1 cellular context compared by ENCODE assay signal in the genomic region with DNA sequence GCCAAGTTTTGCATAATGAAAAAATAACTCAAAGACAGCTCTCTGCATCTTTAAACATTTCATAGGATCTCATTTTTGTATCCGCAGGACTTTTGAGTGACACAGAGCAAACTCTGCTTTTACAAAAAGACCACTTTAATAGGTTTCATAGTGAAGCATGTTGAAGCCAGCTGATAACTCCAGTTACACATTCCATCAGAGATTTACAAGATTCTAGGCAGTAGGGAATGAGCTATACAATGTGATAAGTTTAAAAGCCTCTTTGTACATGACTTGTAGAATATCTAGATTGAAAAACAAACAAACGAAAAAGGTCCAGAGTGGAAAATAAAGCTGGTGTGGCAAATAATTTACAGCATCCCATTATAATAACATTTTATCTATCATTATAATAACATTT.
TF ChIP-seq lines count a peak whose summit lies in the region.

No MANE protein-coding gene starts in this region.

TF ChIP-seq in neural cell, 6 proteins besides CTCF, POLR2A, EP300 and RAD21 (continued from another document):
- TF ChIP-seq, protein P1, sequence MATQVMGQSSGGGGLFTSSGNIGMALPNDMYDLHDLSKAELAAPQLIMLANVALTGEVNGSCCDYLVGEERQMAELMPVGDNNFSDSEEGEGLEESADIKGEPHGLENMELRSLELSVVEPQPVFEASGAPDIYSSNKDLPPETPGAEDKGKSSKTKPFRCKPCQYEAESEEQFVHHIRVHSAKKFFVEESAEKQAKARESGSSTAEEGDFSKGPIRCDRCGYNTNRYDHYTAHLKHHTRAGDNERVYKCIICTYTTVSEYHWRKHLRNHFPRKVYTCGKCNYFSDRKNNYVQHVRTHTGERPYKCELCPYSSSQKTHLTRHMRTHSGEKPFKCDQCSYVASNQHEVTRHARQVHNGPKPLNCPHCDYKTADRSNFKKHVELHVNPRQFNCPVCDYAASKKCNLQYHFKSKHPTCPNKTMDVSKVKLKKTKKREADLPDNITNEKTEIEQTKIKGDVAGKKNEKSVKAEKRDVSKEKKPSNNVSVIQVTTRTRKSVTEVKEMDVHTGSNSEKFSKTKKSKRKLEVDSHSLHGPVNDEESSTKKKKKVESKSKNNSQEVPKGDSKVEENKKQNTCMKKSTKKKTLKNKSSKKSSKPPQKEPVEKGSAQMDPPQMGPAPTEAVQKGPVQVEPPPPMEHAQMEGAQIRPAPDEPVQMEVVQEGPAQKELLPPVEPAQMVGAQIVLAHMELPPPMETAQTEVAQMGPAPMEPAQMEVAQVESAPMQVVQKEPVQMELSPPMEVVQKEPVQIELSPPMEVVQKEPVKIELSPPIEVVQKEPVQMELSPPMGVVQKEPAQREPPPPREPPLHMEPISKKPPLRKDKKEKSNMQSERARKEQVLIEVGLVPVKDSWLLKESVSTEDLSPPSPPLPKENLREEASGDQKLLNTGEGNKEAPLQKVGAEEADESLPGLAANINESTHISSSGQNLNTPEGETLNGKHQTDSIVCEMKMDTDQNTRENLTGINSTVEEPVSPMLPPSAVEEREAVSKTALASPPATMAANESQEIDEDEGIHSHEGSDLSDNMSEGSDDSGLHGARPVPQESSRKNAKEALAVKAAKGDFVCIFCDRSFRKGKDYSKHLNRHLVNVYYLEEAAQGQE (IDR thresholded peaks at IDR 0.05; ENCODE audit: borderline replicate concordance): no peak
